18 cellular contexts compared by ENCODE assay signal in genomic region chr14:93142854-93143652, GRCh38. TPM values are rescaled to one million over a fixed set of nuclear protein-coding genes. Genes with fewer than 3 reads are reported as not detected.
DNase-seq lines count a peak whose midpoint lies in the region; ATAC-seq, FAIRE-seq and TF ChIP-seq lines count a peak whose summit lies in the region.
"Had no signal": no experiment of that assay in that cellular context is flagged by ENCODE, and none has a peak within 500 bp of the region (broad histone marks: within the 10 kb centered on the region; RNA-seq: fewer than 3 reads in every experiment).

No MANE protein-coding gene starts in this region.

- TF ChIP-seq POLR2A in HepG2 (IDR thresholded peaks at IDR 0.05; ENCODE audit: insufficient read depth in 1 of 2, low read depth in 2 of 2, low read length in 2 of 2), result no peak

- H3K36me3 ChIP-seq in HepG2 (replicated peaks in 1 of 2; ENCODE audit: control insufficient read depth in 1 of 2, insufficient read depth in 2 of 2, low read length in 2 of 2) (no peaks in the 10 kb centered on the region), A673 (ENCODE audit: insufficient read depth, low read length, poor library complexity, severe bottlenecking) (no peaks in the 10 kb centered on the region)
- H3K36me3 ChIP-seq: BLaER1, HAP-1 had no signal

- H3K4me3 ChIP-seq in HepG2 (replicated peaks in 1 of 3; ENCODE audit: insufficient read depth in 1 of 3, low read depth in 2 of 3, low read length in 3 of 3) (peak overlapping the region in 1 of 3 experiments; percentile 11; a peak in 2 of 6 replicates), A673 (ENCODE audit: low read depth, low read length, poor library complexity, severe bottlenecking) (no peak overlapping the region)
- H3K4me3 ChIP-seq: BLaER1, HAP-1 had no signal

- H3K9ac ChIP-seq in HepG2 (ENCODE audit: insufficient read depth, low read depth, low read length), result no peak overlapping the region
- H3K9ac ChIP-seq: BLaER1 had no signal

- TF ChIP-seq CTCF in HepG2 (CRISPR knock-in tag; IDR thresholded peaks at IDR 0.05), result no peak
- no peak for TF ChIP-seq CTCF in A673 (conservative IDR thresholded peaks at IDR 0.05; ENCODE audit: low read depth, low read length)

- POLR2A ChIA-PET in HepG2 (lab: Yijun Ruan, JAX) (no interaction called here), A673 (lab: Charles Lee; ENCODE audit: low non-redundant PET) (no interaction called here)

- H3K4me2 ChIP-seq in HepG2 (ENCODE audit: low read depth, low read length), result peak overlapping the region; percentile 53
- H3K4me2 ChIP-seq: BLaER1 had no signal

- H3K27ac ChIP-seq in HepG2 (ENCODE audit: extremely low read length, insufficient read depth, low read length), result no peak overlapping the region
- H3K27ac ChIP-seq in A673 (ENCODE audit: low read depth, low read length, poor library complexity, severe bottlenecking), result no peak overlapping the region
- H3K27ac ChIP-seq: BLaER1, C4-2B had no signal

- peaks cover 67% of the 10 kb centered on the region for H3K4me1 ChIP-seq in HepG2 (ENCODE audit: insufficient read depth, low read length)
- no peaks in the 10 kb centered on the region for H3K4me1 ChIP-seq in A673 (ENCODE audit: insufficient read depth, low read length, poor library complexity, severe bottlenecking)
- H3K4me1 ChIP-seq: BLaER1, HAP-1 had no signal

- no peak for TF ChIP-seq RAD21 in HepG2 (CRISPR knock-in tag; IDR thresholded peaks at IDR 0.05)

- CTCF ChIA-PET in HepG2 (lab: Yijun Ruan, JAX; ENCODE audit: low intra/inter-chr PET ratio, low total read pairs), result no interaction called here
- CTCF ChIA-PET in A673 (lab: Charles Lee), result no interaction called here

- in situ Hi-C loops in HepG2 (cut with HindIII; ENCODE audit: extremely low pct_ligation_motif_present, low pct_unique_long_range_greater_than_20kb), result no loop called here

- H2AFZ ChIP-seq in HepG2 (ENCODE audit: low read length), result no peak overlapping the region

- no peak for TF ChIP-seq EP300 in HepG2 (IDR thresholded peaks at IDR 0.05; ENCODE audit: low read depth in 2 of 2, low read length in 2 of 2)
- TF ChIP-seq EP300 in HepG2 (CRISPR knock-in tag; IDR thresholded peaks at IDR 0.05; ENCODE audit: borderline replicate concordance), result no peak

- H4K20me1 ChIP-seq in HepG2 (ENCODE audit: insufficient read depth, low read length), result no peaks in the 10 kb centered on the region
- H4K20me1 ChIP-seq: BLaER1 had no signal

- WGBS in HepG2 (ENCODE audit: low lambda C conversion rate), result 10% methylated on average over 12 of the region's 13 CpGs

- peak; percentile 58 for ATAC-seq in HepG2
- ATAC-seq in HG03520 (IDR thresholded peaks at IDR 0.05; ENCODE audit: unreplicated experiment), result no peak
- ATAC-seq: CD8-positive, alpha-beta T cell had no signal

- BruUV-seq in HepG2 (replicated peaks; lab: Mats Ljungman, UMichigan) (no TSS peak), A673 (replicated peaks; lab: Mats Ljungman, UMichigan) (no TSS peak)

- no peaks in the 10 kb centered on the region for H3K79me2 ChIP-seq in HepG2 (ENCODE audit: insufficient read depth, low read length)

- intact Hi-C loops in HepG2 (cut with micrococcal nuclease; ENCODE audit: unreplicated experiment) (no loop called here), A673 (cut with micrococcal nuclease; ENCODE audit: unreplicated experiment) (no loop called here)

- DNase-seq in NCI-H460 (ENCODE audit: extremely low read depth, low read depth), result peak; percentile 60
- DNase-seq in cerebellum (ENCODE audit: low spot score), result peak; percentile 26
- DNase-seq in HepG2 (ENCODE audit: low spot score), result peak; percentile 40
- peak; percentile 23 for DNase-seq in mucosa of gallbladder (ENCODE audit: low spot score)
- DNase-seq in A673 (ENCODE audit: low spot score), result no peak
- DNase-seq: Caco-2; CD4-positive, CD25-positive, alpha-beta regulatory T cell; CD8-positive, alpha-beta T cell; DMS153; DND-41; GOT3; HFFc6 had no signal

- H3K27me3 ChIP-seq in HepG2 (ENCODE audit: control insufficient read depth in 1 of 2, insufficient read depth in 2 of 2, low read length in 2 of 2), result no peaks in the 10 kb centered on the region; a peak in 1 of 5 replicates
- no peaks in the 10 kb centered on the region for H3K27me3 ChIP-seq in A673 (replicated peaks; ENCODE audit: insufficient read depth, low read depth, low read length, poor library complexity)
- H3K27me3 ChIP-seq: BLaER1 had no signal

- FAIRE-seq in HepG2 (lab: Jason Lieb, UNC), result no peak
- FAIRE-seq: GM12892, H54 had no signal

- H3K9me3 ChIP-seq in HepG2 (ENCODE audit: low read length), result no peaks in the 10 kb centered on the region
- no peaks in the 10 kb centered on the region for H3K9me3 ChIP-seq in A673 (ENCODE audit: low read depth, low read length, poor library complexity, severe bottlenecking)
- H3K9me3 ChIP-seq: BLaER1, Caco-2, HAP-1 had no signal

RNA-seq across cellular contexts. Expression of gene ITPK1, which starts 27.3 kb away (rescaled TPM):
- total RNA-seq in NCI-H460 (2014; rRNA removed; shearing (Covaris generic)), result 183 and 194 TPM in 2 replicates
- 140 and 167 TPM in 2 replicates for polyA plus RNA-seq in NCI-H460 (2014; cell fraction: nucleus; rRNA removed)
- total RNA-seq in cerebellum, result 20.0 TPM
- total RNA-seq in HepG2 (2016; rRNA removed; fragmentation: Illumina TruSeq; extraction: Trizol), result 20.5 and 28.1 TPM in 2 replicates
- 8.4 and 11.5 TPM in 2 replicates for total RNA-seq in HepG2 (2016; cell fraction: cytosol; rRNA removed; fragmentation: Illumina TruSeq; extraction: Trizol; ENCODE audit: low read depth)
- 15.9 and 20.1 TPM in 2 replicates for total RNA-seq in HepG2 (2016; cell fraction: insoluble cytoplasmic fraction; rRNA removed; fragmentation: Illumina TruSeq; extraction: Trizol)
- 31.0 and 31.9 TPM in 2 replicates for total RNA-seq in HepG2 (2016; cell fraction: membrane; rRNA removed; fragmentation: Illumina TruSeq; extraction: Trizol)
- total RNA-seq in HepG2 (2016; cell fraction: nucleus; rRNA removed; fragmentation: Illumina TruSeq; extraction: Trizol), result 11.8 and 15.8 TPM in 2 replicates
- polyA plus RNA-seq in HepG2 (2011; rRNA removed), result 47.5 and 64.2 TPM in 2 replicates
- polyA plus RNA-seq in HepG2 (2011; cell fraction: cytosol; rRNA removed), result 30.0 and 37.2 TPM in 2 replicates
- 30.6 and 37.4 TPM in 2 replicates for polyA plus RNA-seq in HepG2 (2011; cell fraction: nucleus; rRNA removed)
- polyA plus RNA-seq in HepG2 (2012), result 17.7 and 18.1 TPM in 2 replicates
- polyA plus RNA-seq in HepG2 (2016; cell fraction: cytosol; fragmentation: Illumina TruSeq; extraction: Trizol; ENCODE audit: low read depth), result 21.3 and 21.6 TPM in 2 replicates
- polyA plus RNA-seq in HepG2 (2016; cell fraction: insoluble cytoplasmic fraction; fragmentation: Illumina TruSeq; extraction: Trizol; ENCODE audit: low read depth), result 28.1 and 40.5 TPM in 2 replicates
- 43.7 and 50.0 TPM in 2 replicates for polyA plus RNA-seq in HepG2 (2016; cell fraction: membrane; fragmentation: Illumina TruSeq; extraction: Trizol; ENCODE audit: low read depth)
- 24.0 and 25.1 TPM in 2 replicates for polyA plus RNA-seq in HepG2 (2016; cell fraction: nucleus; fragmentation: Illumina TruSeq; extraction: Trizol; ENCODE audit: insufficient read depth, low read depth)
- polyA minus RNA-seq in HepG2 (2011; rRNA and poly(A)+ RNA removed; ENCODE audit: low replicate concordance), result 147 and 407 TPM in 2 replicates
- 32.5 and 39.1 TPM in 2 replicates for polyA minus RNA-seq in HepG2 (2011; cell fraction: cytosol; rRNA and poly(A)+ RNA removed)
- 12.5 and 17.4 TPM in 2 replicates for polyA minus RNA-seq in HepG2 (2011; cell fraction: nucleus; rRNA and poly(A)+ RNA removed)
- 187 TPM for total RNA-seq in mucosa of gallbladder
- 38.5 and 47.0 TPM in 2 replicates for total RNA-seq in A673 (2021)

RNA-seq across cellular contexts. Expression of gene MOAP1, which starts 41.6 kb away (rescaled TPM):
- total RNA-seq in NCI-H460 (2014; rRNA removed; shearing (Covaris generic)), result 60.7 and 68.4 TPM in 2 replicates
- 59.1 and 65.6 TPM in 2 replicates for polyA plus RNA-seq in NCI-H460 (2014; cell fraction: nucleus; rRNA removed)
- total RNA-seq in cerebellum, result 46.5 TPM
- total RNA-seq in HepG2 (2016; rRNA removed; fragmentation: Illumina TruSeq; extraction: Trizol), result 14.6 and 14.9 TPM in 2 replicates
- total RNA-seq in HepG2 (2016; cell fraction: cytosol; rRNA removed; fragmentation: Illumina TruSeq; extraction: Trizol; ENCODE audit: low read depth), result 2.6 TPM in 2 replicates
- total RNA-seq in HepG2 (2016; cell fraction: insoluble cytoplasmic fraction; rRNA removed; fragmentation: Illumina TruSeq; extraction: Trizol), result 14.8 and 15.2 TPM in 2 replicates
- 7.5 and 8.6 TPM in 2 replicates for total RNA-seq in HepG2 (2016; cell fraction: membrane; rRNA removed; fragmentation: Illumina TruSeq; extraction: Trizol)
- 10.0 and 11.2 TPM in 2 replicates for total RNA-seq in HepG2 (2016; cell fraction: nucleus; rRNA removed; fragmentation: Illumina TruSeq; extraction: Trizol)
- 47.0 and 48.6 TPM in 2 replicates for polyA plus RNA-seq in HepG2 (2011; rRNA removed)
- polyA plus RNA-seq in HepG2 (2011; cell fraction: cytosol; rRNA removed), result 34.9 and 57.3 TPM in 2 replicates
- 12.5 and 24.3 TPM in 2 replicates for polyA plus RNA-seq in HepG2 (2011; cell fraction: nucleus; rRNA removed)
- 22.2 and 29.6 TPM in 2 replicates for polyA plus RNA-seq in HepG2 (2012)
- 2.0 and 2.1 TPM in 2 replicates for polyA plus RNA-seq in HepG2 (2016; cell fraction: cytosol; fragmentation: Illumina TruSeq; extraction: Trizol; ENCODE audit: low read depth)
- polyA plus RNA-seq in HepG2 (2016; cell fraction: insoluble cytoplasmic fraction; fragmentation: Illumina TruSeq; extraction: Trizol; ENCODE audit: low read depth), result 13.6 and 14.1 TPM in 2 replicates
- polyA plus RNA-seq in HepG2 (2016; cell fraction: membrane; fragmentation: Illumina TruSeq; extraction: Trizol; ENCODE audit: low read depth), result 5.0 and 5.9 TPM in 2 replicates
- 16.6 and 18.7 TPM in 2 replicates for polyA plus RNA-seq in HepG2 (2016; cell fraction: nucleus; fragmentation: Illumina TruSeq; extraction: Trizol; ENCODE audit: insufficient read depth, low read depth)
- polyA minus RNA-seq in HepG2 (2011; rRNA and poly(A)+ RNA removed; ENCODE audit: low replicate concordance), result 6.5 and 13.5 TPM in 2 replicates
- 14.9 and 19.2 TPM in 2 replicates for polyA minus RNA-seq in HepG2 (2011; cell fraction: cytosol; rRNA and poly(A)+ RNA removed)
- 8.9 and 11.3 TPM in 2 replicates for polyA minus RNA-seq in HepG2 (2011; cell fraction: nucleus; rRNA and poly(A)+ RNA removed)
- 46.2 TPM for total RNA-seq in mucosa of gallbladder
- 25.6 and 32.4 TPM in 2 replicates for total RNA-seq in A673 (2021)

RNA-seq across cellular contexts. Expression of gene LYSET, which starts 42.1 kb away (rescaled TPM):
- total RNA-seq in NCI-H460 (2014; rRNA removed; shearing (Covaris generic)), result 35.3 and 40.6 TPM in 2 replicates
- polyA plus RNA-seq in NCI-H460 (2014; cell fraction: nucleus; rRNA removed), result 16.0 and 28.7 TPM in 2 replicates
- 16.1 TPM for total RNA-seq in cerebellum
- 19.1 and 20.1 TPM in 2 replicates for total RNA-seq in HepG2 (2016; rRNA removed; fragmentation: Illumina TruSeq; extraction: Trizol)
- total RNA-seq in HepG2 (2016; cell fraction: cytosol; rRNA removed; fragmentation: Illumina TruSeq; extraction: Trizol; ENCODE audit: low read depth), result 42.0 and 42.3 TPM in 2 replicates
- 16.7 and 22.4 TPM in 2 replicates for total RNA-seq in HepG2 (2016; cell fraction: insoluble cytoplasmic fraction; rRNA removed; fragmentation: Illumina TruSeq; extraction: Trizol)
- total RNA-seq in HepG2 (2016; cell fraction: membrane; rRNA removed; fragmentation: Illumina TruSeq; extraction: Trizol), result 51.5 and 52.1 TPM in 2 replicates
- 12.2 and 14.3 TPM in 2 replicates for total RNA-seq in HepG2 (2016; cell fraction: nucleus; rRNA removed; fragmentation: Illumina TruSeq; extraction: Trizol)
- 36.4 and 36.6 TPM in 2 replicates for polyA plus RNA-seq in HepG2 (2011; rRNA removed)
- 16.8 and 29.8 TPM in 2 replicates for polyA plus RNA-seq in HepG2 (2011; cell fraction: cytosol; rRNA removed)
- 5.7 and 8.0 TPM in 2 replicates for polyA plus RNA-seq in HepG2 (2011; cell fraction: nucleus; rRNA removed)
- polyA plus RNA-seq in HepG2 (2012), result 31.1 and 33.0 TPM in 2 replicates
- 79.3 and 89.7 TPM in 2 replicates for polyA plus RNA-seq in HepG2 (2016; cell fraction: cytosol; fragmentation: Illumina TruSeq; extraction: Trizol; ENCODE audit: low read depth)
- polyA plus RNA-seq in HepG2 (2016; cell fraction: insoluble cytoplasmic fraction; fragmentation: Illumina TruSeq; extraction: Trizol; ENCODE audit: low read depth), result 30.2 and 31.4 TPM in 2 replicates
- 77.9 and 80.5 TPM in 2 replicates for polyA plus RNA-seq in HepG2 (2016; cell fraction: membrane; fragmentation: Illumina TruSeq; extraction: Trizol; ENCODE audit: low read depth)
- 26.1 and 29.5 TPM in 2 replicates for polyA plus RNA-seq in HepG2 (2016; cell fraction: nucleus; fragmentation: Illumina TruSeq; extraction: Trizol; ENCODE audit: insufficient read depth, low read depth)
- polyA minus RNA-seq in HepG2 (2011; rRNA and poly(A)+ RNA removed; ENCODE audit: low replicate concordance), result 9.2 and 13.6 TPM in 2 replicates
- 7.6 and 9.5 TPM in 2 replicates for polyA minus RNA-seq in HepG2 (2011; cell fraction: cytosol; rRNA and poly(A)+ RNA removed)
- polyA minus RNA-seq in HepG2 (2011; cell fraction: nucleus; rRNA and poly(A)+ RNA removed), result 11.3 and 12.2 TPM in 2 replicates
- 30.6 TPM for total RNA-seq in mucosa of gallbladder
- total RNA-seq in A673 (2021), result 26.7 and 26.8 TPM in 2 replicates
